Comparison of ENCODE assay signal across 13 cellular contexts in the genomic region with DNA sequence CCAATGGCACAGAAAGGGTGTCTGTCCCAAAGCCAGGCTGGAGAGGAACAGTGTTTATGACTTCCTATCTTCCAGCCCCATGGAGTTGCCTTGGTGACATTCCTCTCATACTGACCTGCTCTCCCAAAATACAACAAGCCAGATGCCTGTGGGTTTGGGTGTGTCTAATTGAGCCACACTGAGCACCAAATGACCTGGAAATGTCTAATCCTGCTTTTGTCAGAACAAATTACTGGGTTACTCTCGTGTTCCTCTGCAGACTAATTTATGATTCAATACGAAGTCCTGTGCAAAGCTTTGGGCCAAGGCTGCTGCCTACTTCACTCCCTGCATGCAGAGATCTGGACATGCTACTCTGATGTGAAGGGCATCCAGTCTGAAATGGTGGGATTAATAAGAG.
DNase-seq lines count a peak whose midpoint lies in the region; ATAC-seq, FAIRE-seq and TF ChIP-seq lines count a peak whose summit lies in the region.
"Had no signal": no experiment of that assay in that cellular context is flagged by ENCODE, and none has a peak within 500 bp of the region (broad histone marks: within the 10 kb centered on the region; RNA-seq: fewer than 3 reads in every experiment).

No MANE protein-coding gene starts in this region.

- H2AFZ ChIP-seq in astrocyte (ENCODE audit: low read depth, low read length) (peak overlapping the region; percentile 0), keratinocyte (ENCODE audit: control insufficient read depth, low read length) (no peak overlapping the region)

- no peak for FAIRE-seq in astrocyte (lab: Jason Lieb, UNC)
- FAIRE-seq in keratinocyte (lab: Jason Lieb, UNC): peak; percentile 73
- FAIRE-seq: A204.1, GM18507 had no signal

- H3K9me3 ChIP-seq in astrocyte (ENCODE audit: insufficient read depth, low read depth, low read length) (no peaks in the 10 kb centered on the region), keratinocyte (ENCODE audit: control insufficient read depth, low read depth, low read length) (no peaks in the 10 kb centered on the region)

- H3K4me3 Mint-ChIP-seq in astrocyte (ENCODE audit: unreplicated experiment) (no peak overlapping the region), progenitor cell of endocrine pancreas (ENCODE audit: low read depth) (no peak overlapping the region)

- no peak for ATAC-seq in HG02759 (IDR thresholded peaks at IDR 0.05; ENCODE audit: unreplicated experiment)
- ATAC-seq: left lobe of liver had no signal

- no peaks in the 10 kb centered on the region for H3K79me2 ChIP-seq in astrocyte (ENCODE audit: insufficient read depth, low read length)
- no peaks in the 10 kb centered on the region for H3K79me2 ChIP-seq in keratinocyte (ENCODE audit: control insufficient read depth, insufficient read depth, low read length)

- H3K36me3 ChIP-seq in astrocyte (ENCODE audit: insufficient read depth, low read length) (no peaks in the 10 kb centered on the region), keratinocyte (ENCODE audit: control insufficient read depth in 2 of 2, extremely low read depth in 1 of 2, insufficient read depth in 2 of 2, low read length in 2 of 2) (no peaks in the 10 kb centered on the region)
- H3K36me3 ChIP-seq: cardiac muscle cell had no signal

- H3K9ac ChIP-seq in astrocyte (ENCODE audit: low read length) (no peak overlapping the region), keratinocyte (ENCODE audit: control insufficient read depth, extremely low read depth, insufficient read depth, low read length) (no peak overlapping the region)

- H3K27ac ChIP-seq in astrocyte (ENCODE audit: low read depth, low read length) (no peak overlapping the region), keratinocyte (ENCODE audit: control insufficient read depth, insufficient read depth, low read length) (no peak overlapping the region)

- no peaks in the 10 kb centered on the region for H4K20me1 ChIP-seq in astrocyte (ENCODE audit: insufficient read depth, low read length)
- H4K20me1 ChIP-seq in keratinocyte (ENCODE audit: control insufficient read depth, extremely low read depth, insufficient read depth, low read length): no peaks in the 10 kb centered on the region

- peak overlapping the region; percentile 53 for H3K4me2 ChIP-seq in astrocyte (ENCODE audit: low read length)
- peak overlapping the region; percentile 11 for H3K4me2 ChIP-seq in keratinocyte (ENCODE audit: control insufficient read depth, extremely low read depth, insufficient read depth, low read depth, low read length)

- dilution Hi-C loops in keratinocyte (cut with MboI; ENCODE audit: extremely low pct_ligation_motif_present, low sequenced_read_pairs): loop anchor here (25.0 kb wide), 1 partner anchor 321 kb away; no protein-coding TSS in a partner anchor

- DNase-seq in NCI-H1417 (lab: John Stamatoyannopoulos, UW) (peak in 2 of 3 experiments; percentile 14 to 52), NCI-H1417 treated with DMSO at 0.1 percent for 48 hours (lab: John Stamatoyannopoulos, UW) (no peak), astrocyte (ENCODE audit: low read depth) (peak; percentile 87), keratinocyte (ENCODE audit: low read depth, low spot score) (peak; percentile 32), ureter (ENCODE audit: low spot score) (peak; percentile 44), NCI-H2227 treated with DMSO at 0.1 percent for 48 hours (lab: John Stamatoyannopoulos, UW) (no peak), progenitor cell of endocrine pancreas (ENCODE audit: low spot score, unreplicated experiment) (no peak)
- DNase-seq: activated CD4-positive, alpha-beta T cell treated with anti-CD3 and anti-CD28 coated beads, Interleukin-2, amount 50 U/mL, for 48 hours had no signal

- H3K4me1 Mint-ChIP-seq in astrocyte (ENCODE audit: low read depth, unreplicated experiment): peaks cover 8% of the 10 kb centered on the region
- no peaks in the 10 kb centered on the region for H3K4me1 Mint-ChIP-seq in progenitor cell of endocrine pancreas (ENCODE audit: low read depth)

- TF ChIP-seq CTCF in astrocyte (IDR thresholded peaks at IDR 0.05; ENCODE audit: insufficient read depth, low read depth, low read length): no peak
- no peak for TF ChIP-seq CTCF in keratinocyte (optimal IDR thresholded peaks at IDR 0.05 in 1 of 3, IDR thresholded peaks at IDR 0.05 in 1 of 3, conservative IDR thresholded peaks at IDR 0.05 in 1 of 3; ENCODE audit: extremely low read depth in 1 of 3, insufficient read depth in 2 of 3, low read length in 3 of 3)
- no peak for TF ChIP-seq CTCF in progenitor cell of endocrine pancreas (IDR thresholded peaks at IDR 0.05; ENCODE audit: unreplicated experiment)

- H3K4me1 ChIP-seq in astrocyte (ENCODE audit: insufficient read depth, low read length) (peaks cover 12% of the 10 kb centered on the region), keratinocyte (ENCODE audit: control insufficient read depth, extremely low read depth, insufficient read depth, low read length) (peaks cover 16% of the 10 kb centered on the region)

- no peaks in the 10 kb centered on the region for H3K9me3 Mint-ChIP-seq in astrocyte (ENCODE audit: unreplicated experiment)
- H3K9me3 Mint-ChIP-seq in progenitor cell of endocrine pancreas (ENCODE audit: low read depth): peaks cover 4% of the 10 kb centered on the region

- H3K27me3 Mint-ChIP-seq in astrocyte (ENCODE audit: low read depth, unreplicated experiment) (no peaks in the 10 kb centered on the region), progenitor cell of endocrine pancreas (peaks cover 9% of the 10 kb centered on the region)

- H3K27ac Mint-ChIP-seq in astrocyte (ENCODE audit: unreplicated experiment) (no peak overlapping the region), progenitor cell of endocrine pancreas (no peak overlapping the region)

- H3K9me1 ChIP-seq in keratinocyte (ENCODE audit: control insufficient read depth, extremely low read depth, insufficient read depth, low read length): no peaks in the 10 kb centered on the region

- H3K4me3 ChIP-seq in astrocyte (ENCODE audit: insufficient read depth, low read depth, low read length): no peak overlapping the region
- no peak overlapping the region for H3K4me3 ChIP-seq in keratinocyte (ENCODE audit: control insufficient read depth in 2 of 3, extremely low read depth in 1 of 3, insufficient read depth in 2 of 3, low read depth in 1 of 3, low read length in 3 of 3)
- H3K4me3 ChIP-seq: cardiac muscle cell had no signal

- H3K27me3 ChIP-seq in astrocyte (ENCODE audit: insufficient read depth, low read length) (no peaks in the 10 kb centered on the region), keratinocyte (ENCODE audit: control insufficient read depth, extremely low read depth, insufficient read depth, low read length) (no peaks in the 10 kb centered on the region)
- H3K27me3 ChIP-seq: cardiac muscle cell had no signal

- H3K36me3 Mint-ChIP-seq in astrocyte (ENCODE audit: low read depth, unreplicated experiment) (no peaks in the 10 kb centered on the region), progenitor cell of endocrine pancreas (ENCODE audit: insufficient read depth) (peaks cover 1% of the 10 kb centered on the region)

Comparison
In these comparisons a context has a peak if more than half of its experiments do, and no peak if none do; other contexts are left out.
1. DNase-seq: peak in NCI-H1417 (2 of 3), astrocyte (single experiment), keratinocyte (single experiment) and ureter (single experiment); none in NCI-H1417 treated with DMSO at 0.1 percent for 48 hours (single experiment), NCI-H2227 treated with DMSO at 0.1 percent for 48 hours (single experiment) and progenitor cell of endocrine pancreas (single experiment).